In the genomic region with DNA sequence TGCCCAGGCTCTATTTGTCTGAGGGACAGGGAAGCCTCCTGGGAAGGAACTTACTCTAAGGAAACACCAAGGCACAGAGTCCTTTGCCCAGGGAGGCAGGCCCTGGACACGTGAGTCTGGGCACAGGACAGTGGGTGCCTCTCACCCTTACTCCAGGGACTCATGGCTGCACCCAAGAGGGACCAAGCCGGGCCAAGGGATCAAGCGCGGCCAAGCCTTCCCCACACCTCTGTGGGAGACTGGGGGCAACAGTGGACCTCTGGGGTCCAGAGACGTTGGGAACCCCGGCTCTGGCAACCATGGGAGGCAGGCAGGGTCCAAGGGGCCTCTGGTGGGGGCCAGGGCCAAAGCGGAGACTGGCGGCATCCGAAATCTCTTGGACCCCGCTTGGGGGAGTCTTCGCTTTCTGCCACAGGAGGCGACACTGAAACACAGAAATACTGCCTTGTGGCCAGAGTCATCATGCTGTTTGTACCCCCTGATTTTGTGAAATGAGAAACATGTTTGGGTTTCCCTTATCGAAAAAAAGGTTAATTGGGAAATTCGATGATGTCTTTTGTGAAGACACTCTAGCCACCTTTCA, we compare ENCODE assay signal across 1 cellular context.
TF ChIP-seq lines count a peak whose summit lies in the region.

No MANE protein-coding gene starts in this region.

TF ChIP-seq in GM23338, 12 proteins besides CTCF, POLR2A, EP300 and RAD21 (continued from another document):
- TF ChIP-seq, protein P1, sequence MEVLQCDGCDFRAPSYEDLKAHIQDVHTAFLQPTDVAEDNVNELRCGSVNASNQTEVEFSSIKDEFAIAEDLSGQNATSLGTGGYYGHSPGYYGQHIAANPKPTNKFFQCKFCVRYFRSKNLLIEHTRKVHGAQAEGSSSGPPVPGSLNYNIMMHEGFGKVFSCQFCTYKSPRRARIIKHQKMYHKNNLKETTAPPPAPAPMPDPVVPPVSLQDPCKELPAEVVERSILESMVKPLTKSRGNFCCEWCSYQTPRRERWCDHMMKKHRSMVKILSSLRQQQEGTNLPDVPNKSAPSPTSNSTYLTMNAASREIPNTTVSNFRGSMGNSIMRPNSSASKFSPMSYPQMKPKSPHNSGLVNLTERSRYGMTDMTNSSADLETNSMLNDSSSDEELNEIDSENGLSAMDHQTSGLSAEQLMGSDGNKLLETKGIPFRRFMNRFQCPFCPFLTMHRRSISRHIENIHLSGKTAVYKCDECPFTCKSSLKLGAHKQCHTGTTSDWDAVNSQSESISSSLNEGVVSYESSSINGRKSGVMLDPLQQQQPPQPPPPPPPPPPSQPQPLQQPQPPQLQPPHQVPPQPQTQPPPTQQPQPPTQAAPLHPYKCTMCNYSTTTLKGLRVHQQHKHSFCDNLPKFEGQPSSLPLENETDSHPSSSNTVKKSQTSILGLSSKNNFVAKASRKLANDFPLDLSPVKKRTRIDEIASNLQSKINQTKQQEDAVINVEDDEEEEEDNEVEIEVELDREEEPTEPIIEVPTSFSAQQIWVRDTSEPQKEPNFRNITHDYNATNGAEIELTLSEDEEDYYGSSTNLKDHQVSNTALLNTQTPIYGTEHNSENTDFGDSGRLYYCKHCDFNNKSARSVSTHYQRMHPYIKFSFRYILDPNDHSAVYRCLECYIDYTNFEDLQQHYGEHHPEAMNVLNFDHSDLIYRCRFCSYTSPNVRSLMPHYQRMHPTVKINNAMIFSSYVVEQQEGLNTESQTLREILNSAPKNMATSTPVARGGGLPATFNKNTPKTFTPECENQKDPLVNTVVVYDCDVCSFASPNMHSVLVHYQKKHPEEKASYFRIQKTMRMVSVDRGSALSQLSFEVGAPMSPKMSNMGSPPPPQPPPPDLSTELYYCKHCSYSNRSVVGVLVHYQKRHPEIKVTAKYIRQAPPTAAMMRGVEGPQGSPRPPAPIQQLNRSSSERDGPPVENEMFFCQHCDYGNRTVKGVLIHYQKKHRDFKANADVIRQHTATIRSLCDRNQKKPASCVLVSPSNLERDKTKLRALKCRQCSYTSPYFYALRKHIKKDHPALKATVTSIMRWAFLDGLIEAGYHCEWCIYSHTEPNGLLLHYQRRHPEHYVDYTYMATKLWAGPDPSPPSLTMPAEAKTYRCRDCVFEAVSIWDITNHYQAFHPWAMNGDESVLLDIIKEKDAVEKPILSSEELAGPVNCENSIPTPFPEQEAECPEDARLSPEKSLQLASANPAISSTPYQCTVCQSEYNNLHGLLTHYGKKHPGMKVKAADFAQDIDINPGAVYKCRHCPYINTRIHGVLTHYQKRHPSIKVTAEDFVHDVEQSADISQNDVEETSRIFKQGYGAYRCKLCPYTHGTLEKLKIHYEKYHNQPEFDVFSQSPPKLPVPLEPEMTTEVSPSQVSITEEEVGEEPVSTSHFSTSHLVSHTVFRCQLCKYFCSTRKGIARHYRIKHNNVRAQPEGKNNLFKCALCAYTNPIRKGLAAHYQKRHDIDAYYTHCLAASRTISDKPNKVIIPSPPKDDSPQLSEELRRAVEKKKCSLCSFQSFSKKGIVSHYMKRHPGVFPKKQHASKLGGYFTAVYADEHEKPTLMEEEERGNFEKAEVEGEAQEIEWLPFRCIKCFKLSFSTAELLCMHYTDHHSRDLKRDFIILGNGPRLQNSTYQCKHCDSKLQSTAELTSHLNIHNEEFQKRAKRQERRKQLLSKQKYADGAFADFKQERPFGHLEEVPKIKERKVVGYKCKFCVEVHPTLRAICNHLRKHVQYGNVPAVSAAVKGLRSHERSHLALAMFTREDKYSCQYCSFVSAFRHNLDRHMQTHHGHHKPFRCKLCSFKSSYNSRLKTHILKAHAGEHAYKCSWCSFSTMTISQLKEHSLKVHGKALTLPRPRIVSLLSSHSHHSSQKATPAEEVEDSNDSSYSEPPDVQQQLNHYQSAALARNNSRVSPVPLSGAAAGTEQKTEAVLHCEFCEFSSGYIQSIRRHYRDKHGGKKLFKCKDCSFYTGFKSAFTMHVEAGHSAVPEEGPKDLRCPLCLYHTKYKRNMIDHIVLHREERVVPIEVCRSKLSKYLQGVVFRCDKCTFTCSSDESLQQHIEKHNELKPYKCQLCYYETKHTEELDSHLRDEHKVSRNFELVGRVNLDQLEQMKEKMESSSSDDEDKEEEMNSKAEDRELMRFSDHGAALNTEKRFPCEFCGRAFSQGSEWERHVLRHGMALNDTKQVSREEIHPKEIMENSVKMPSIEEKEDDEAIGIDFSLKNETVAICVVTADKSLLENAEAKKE (CRISPR knock-in tag; IDR thresholded peaks at IDR 0.05): no peak
- TF ChIP-seq CREB1 (CRISPR knock-in tag; IDR thresholded peaks at IDR 0.05; ENCODE audit: low read depth) (no peak), ZNF331 (CRISPR knock-in tag; IDR thresholded peaks at IDR 0.05; ENCODE audit: low read depth) (no peak)
